ENCODE assay signal across 1 cellular context in genomic region chr16:12210258-12210880, GRCh38.
TF ChIP-seq lines count a peak whose summit lies in the region.

No MANE protein-coding gene starts in this region.

TF ChIP-seq in HepG2, 621 proteins besides CTCF, POLR2A, EP300 and RAD21 (continued from another document):
- TF ChIP-seq ZBTB39 (CRISPR knock-in tag; IDR thresholded peaks at IDR 0.05) (no peak), IRF2 (CRISPR knock-in tag; IDR thresholded peaks at IDR 0.05) (0 out of 2 replicates have a peak, but pooled peaks have one; percentile 10), ZFAT (CRISPR knock-in tag; conservative IDR thresholded peaks at IDR 0.05) (no peak), ZNF292 (CRISPR knock-in tag; IDR thresholded peaks at IDR 0.05; ENCODE audit: borderline replicate concordance, low read depth) (0 out of 2 replicates have a peak, but pooled peaks have one; percentile 24), FOXC1 (CRISPR knock-in tag; IDR thresholded peaks at IDR 0.05; ENCODE audit: borderline replicate concordance) (peak; percentile 60; the same call in 1 of the 2 replicates), MEIS1 (CRISPR knock-in tag; IDR thresholded peaks at IDR 0.05; ENCODE audit: borderline replicate concordance) (no peak), PCBP2 (optimal IDR thresholded peaks at IDR 0.05; ENCODE audit: low read depth, low read length, poor library complexity, severe bottlenecking) (peak; percentile 90), SMARCE1 (IDR thresholded peaks at IDR 0.05; ENCODE audit: borderline replicate concordance) (no peak), ZNF234 (CRISPR knock-in tag; conservative IDR thresholded peaks at IDR 0.05) (0 out of 2 replicates have a peak, but pooled peaks have one; percentile 53)
